12 cellular contexts compared by ENCODE assay signal in genomic region chr4:155999743-156000142, GRCh38. TPM values are rescaled to one million over a fixed set of nuclear protein-coding genes. Genes with fewer than 3 reads are reported as not detected.
DNase-seq lines count a peak whose midpoint lies in the region; ATAC-seq and TF ChIP-seq lines count a peak whose summit lies in the region.
"Had no signal": no experiment of that assay in that cellular context is flagged by ENCODE, and none has a peak within 500 bp of the region (broad histone marks: within the 10 kb centered on the region; RNA-seq: fewer than 3 reads in every experiment).

No MANE protein-coding gene starts in this region.

- in situ Hi-C loops in KBM-7 (cut with MboI; ENCODE audit: low pct_unique_long_range_greater_than_20kb, low sequenced_read_pairs): no loop called here

- H3K36me3 Mint-ChIP-seq in nephron progenitor cell (ENCODE audit: low read depth): no peaks in the 10 kb centered on the region
- no peaks in the 10 kb centered on the region for H3K36me3 Mint-ChIP-seq in stimulated activated memory B cell treated with anti-CD40 and anti-IgM and Interleukin-4, amounts not matched to agents 10 μg/mL and 1 μg/mL and 100 μg/mL, for 72 hours
- H3K36me3 Mint-ChIP-seq: activated naive CD8-positive, alpha-beta T cell treated with anti-CD3 and anti-CD28 coated beads, Interleukin-2, amount 10 ng/mL, durations not matched to agents 7 days and 5 days had no signal

- WGBS in body of pancreas, 2 donors: 25 to 26% methylated on average over 7 of the region's 7 CpGs

- no peak overlapping the region for H3K27ac Mint-ChIP-seq in nephron progenitor cell
- no peak overlapping the region for H3K27ac Mint-ChIP-seq in stimulated activated memory B cell treated with anti-CD40 and anti-IgM and Interleukin-4, amounts not matched to agents 10 μg/mL and 1 μg/mL and 100 μg/mL, for 72 hours
- H3K27ac Mint-ChIP-seq: activated naive CD8-positive, alpha-beta T cell treated with anti-CD3 and anti-CD28 coated beads, Interleukin-2, amount 10 ng/mL, durations not matched to agents 7 days and 5 days had no signal

- H3K9me3 ChIP-seq in body of pancreas: no peaks in the 10 kb centered on the region
- H3K9me3 ChIP-seq: stomach had no signal

- TF ChIP-seq POLR2A in body of pancreas (IDR thresholded peaks at IDR 0.05): no peak

- H3K4me1 Mint-ChIP-seq in nephron progenitor cell: no peaks in the 10 kb centered on the region
- H3K4me1 Mint-ChIP-seq in stimulated activated memory B cell treated with anti-CD40 and anti-IgM and Interleukin-4, amounts not matched to agents 10 μg/mL and 1 μg/mL and 100 μg/mL, for 72 hours: no peaks in the 10 kb centered on the region
- H3K4me1 Mint-ChIP-seq: activated naive CD8-positive, alpha-beta T cell treated with anti-CD3 and anti-CD28 coated beads, Interleukin-2, amount 10 ng/mL, durations not matched to agents 7 days and 5 days had no signal

- no peak overlapping the region for H3K27ac ChIP-seq in body of pancreas
- H3K27ac ChIP-seq: skin epidermis, stomach had no signal

- H3K4me3 Mint-ChIP-seq in nephron progenitor cell: no peak overlapping the region
- H3K4me3 Mint-ChIP-seq in stimulated activated memory B cell treated with anti-CD40 and anti-IgM and Interleukin-4, amounts not matched to agents 10 μg/mL and 1 μg/mL and 100 μg/mL, for 72 hours: no peak overlapping the region
- H3K4me3 Mint-ChIP-seq: activated naive CD8-positive, alpha-beta T cell treated with anti-CD3 and anti-CD28 coated beads, Interleukin-2, amount 10 ng/mL, durations not matched to agents 7 days and 5 days had no signal

- no peaks in the 10 kb centered on the region for H3K27me3 ChIP-seq in body of pancreas
- H3K27me3 ChIP-seq: stomach had no signal

- H3K36me3 ChIP-seq in body of pancreas (replicated peaks in 1 of 2; ENCODE audit: insufficient read depth in 1 of 2, low read depth in 2 of 2): no peaks in the 10 kb centered on the region
- H3K36me3 ChIP-seq: stomach had no signal

- no peak for ATAC-seq in body of pancreas
- no peak for ATAC-seq in stimulated activated memory B cell treated with anti-CD40 and anti-IgM and Interleukin-4, amounts not matched to agents 10 μg/mL and 1 μg/mL and 100 μg/mL, for 72 hours

- peak; percentile 59 for TF ChIP-seq CTCF in epithelial cell of proximal tubule (conservative IDR thresholded peaks at IDR 0.05; ENCODE audit: low read depth, low read length)
- TF ChIP-seq CTCF in nephron progenitor cell (IDR thresholded peaks at IDR 0.05): peak; percentile 40
- no peak for TF ChIP-seq CTCF in body of pancreas (IDR thresholded peaks at IDR 0.05)

- peaks cover 7% of the 10 kb centered on the region for H3K9me3 Mint-ChIP-seq in nephron progenitor cell
- no peaks in the 10 kb centered on the region for H3K9me3 Mint-ChIP-seq in stimulated activated memory B cell treated with anti-CD40 and anti-IgM and Interleukin-4, amounts not matched to agents 10 μg/mL and 1 μg/mL and 100 μg/mL, for 72 hours

- H3K4me3 ChIP-seq in epithelial cell of proximal tubule (ENCODE audit: low read depth, low read length) (no peak overlapping the region), body of pancreas (no peak overlapping the region)
- H3K4me3 ChIP-seq: skin epidermis, stomach had no signal

- H3K27me3 Mint-ChIP-seq in nephron progenitor cell (ENCODE audit: low read depth, poor library complexity): no peaks in the 10 kb centered on the region
- H3K27me3 Mint-ChIP-seq in stimulated activated memory B cell treated with anti-CD40 and anti-IgM and Interleukin-4, amounts not matched to agents 10 μg/mL and 1 μg/mL and 100 μg/mL, for 72 hours: no peaks in the 10 kb centered on the region
- H3K27me3 Mint-ChIP-seq: activated naive CD8-positive, alpha-beta T cell treated with anti-CD3 and anti-CD28 coated beads, Interleukin-2, amount 10 ng/mL, durations not matched to agents 7 days and 5 days had no signal

- peak; percentile 32 for DNase-seq in ELR (ENCODE audit: low read depth)
- DNase-seq in KBM-7: peak; percentile 24
- DNase-seq in epithelial cell of proximal tubule (ENCODE audit: low read depth): no peak
- DNase-seq in nephron progenitor cell: peak; percentile 49
- DNase-seq in body of pancreas: no peak
- no peak for DNase-seq in LoVo (ENCODE audit: low spot score)
- DNase-seq in activated CD4-positive, CD25-positive, alpha-beta regulatory T cell treated with anti-CD3 and anti-CD28 coated beads, Interleukin-2, amount 50 U/mL, for 72 hours: no peak
- DNase-seq: activated naive CD8-positive, alpha-beta T cell treated with anti-CD3 and anti-CD28 coated beads, Interleukin-2, amount 10 ng/mL, durations not matched to agents 7 days and 5 days; NCI-H2171 treated with DMSO at 0.1 percent for 48 hours; stomach had no signal

- H3K4me1 ChIP-seq in body of pancreas: no peaks in the 10 kb centered on the region
- H3K4me1 ChIP-seq: stomach had no signal

- intact Hi-C loops in body of pancreas (cut with DNase I): no loop called here

RNA-seq across cellular contexts. Expression of gene CTSO, which starts 46.1 kb away (rescaled TPM):
- total RNA-seq in epithelial cell of proximal tubule: 4.1 and 6.5 TPM in 2 replicates
- total RNA-seq in body of pancreas: 10 to 100 TPM; 10.9 to 13.7 TPM

Comparison
In these comparisons a context has a peak if more than half of its experiments do, and no peak if none do; other contexts are left out.
1. DNase-seq: peak in ELR (single experiment), KBM-7 (single experiment) and nephron progenitor cell (single experiment); none in epithelial cell of proximal tubule (single experiment), body of pancreas (0 of 4), LoVo (single experiment) and activated CD4-positive, CD25-positive, alpha-beta regulatory T cell treated with anti-CD3 and anti-CD28 coated beads, Interleukin-2, amount 50 U/mL, for 72 hours (single experiment).
2. CTCF ChIP-seq: peak in epithelial cell of proximal tubule (single experiment) and nephron progenitor cell (single experiment); none in body of pancreas (0 of 7).